23 cellular contexts compared by ENCODE assay signal in genomic region chr9:33695856-33696255, GRCh38.
DNase-seq lines count a peak whose midpoint lies in the region; ATAC-seq and TF ChIP-seq lines count a peak whose summit lies in the region.
"Had no signal": no experiment of that assay in that cellular context is flagged by ENCODE, and none has a peak within 500 bp of the region (broad histone marks: within the 10 kb centered on the region; RNA-seq: fewer than 3 reads in every experiment).

No MANE protein-coding gene starts in this region.

- H3K27me3 ChIP-seq in GM23338 (ENCODE audit: insufficient read depth) = no peaks in the 10 kb centered on the region; the same call in 1 of the 2 replicates
- H3K27me3 ChIP-seq: BE2C, BLaER1 had no signal

- no peaks in the 10 kb centered on the region for H4K20me1 ChIP-seq in GM23338 (replicated peaks; ENCODE audit: insufficient read depth)
- H4K20me1 ChIP-seq: BLaER1 had no signal

- no peaks in the 10 kb centered on the region for H3K79me2 ChIP-seq in GM23338 (replicated peaks; ENCODE audit: insufficient read depth)

- H3K27me3 Mint-ChIP-seq in GM23338 (ENCODE audit: insufficient read depth, low read depth, poor library complexity) = no peaks in the 10 kb centered on the region

- no peak for ATAC-seq in GM23338
- ATAC-seq: GM12878 had no signal

- no peak overlapping the region for H3K4me3 ChIP-seq in GM23338
- no peak overlapping the region for H3K4me3 ChIP-seq in Jurkat, Clone E6-1 (ENCODE audit: low read length)
- H3K4me3 ChIP-seq: BLaER1, GM12878 had no signal

- no peaks in the 10 kb centered on the region for H3K36me3 ChIP-seq in GM23338 (ENCODE audit: insufficient read depth)
- H3K36me3 ChIP-seq: BE2C, BLaER1 had no signal

- no peak overlapping the region for H3K27ac ChIP-seq in GM23338 (ENCODE audit: low read depth)
- H3K27ac ChIP-seq: BLaER1 had no signal

- no peaks in the 10 kb centered on the region for H3K36me3 Mint-ChIP-seq in GM23338 (ENCODE audit: low read depth)
- H3K36me3 Mint-ChIP-seq: CD14-positive monocyte; CD4-positive, alpha-beta memory T cell; CD4-positive, CD25-positive, alpha-beta regulatory T cell had no signal

- H3K4me1 ChIP-seq in GM23338 (ENCODE audit: insufficient read depth) = peaks cover 5% of the 10 kb centered on the region; the same call in 1 of the 2 replicates
- H3K4me1 ChIP-seq: BE2C, BLaER1 had no signal

- H3K9me2 ChIP-seq in GM23338 (ENCODE audit: insufficient read depth) = 0 out of 2 replicates have a peak, but pooled peaks cover 5% of the 10 kb centered on the region

- H3K4me2 ChIP-seq in GM23338 = no peak overlapping the region
- H3K4me2 ChIP-seq: BLaER1 had no signal

- H3K27ac Mint-ChIP-seq in GM23338 = no peak overlapping the region
- H3K27ac Mint-ChIP-seq: CD4-positive, alpha-beta memory T cell; CD4-positive, CD25-positive, alpha-beta regulatory T cell had no signal

- H3F3A ChIP-seq in GM23338 (replicated peaks; ENCODE audit: low read depth) = no peaks in the 10 kb centered on the region

- peak overlapping the region; percentile 23; the same call in 1 of the 2 replicates for H2AFZ ChIP-seq in GM23338

- no peak overlapping the region for H3K4me3 Mint-ChIP-seq in GM23338
- H3K4me3 Mint-ChIP-seq: CD14-positive monocyte; CD4-positive, alpha-beta memory T cell; CD4-positive, CD25-positive, alpha-beta regulatory T cell; CD8-positive, alpha-beta memory T cell had no signal

- H3K9me3 Mint-ChIP-seq in GM23338 = no peaks in the 10 kb centered on the region
- H3K9me3 Mint-ChIP-seq: CD4-positive, alpha-beta memory T cell; CD4-positive, CD25-positive, alpha-beta regulatory T cell; CD8-positive, alpha-beta memory T cell had no signal

- peaks cover 12% of the 10 kb centered on the region for H3K4me1 Mint-ChIP-seq in GM23338

- no peak for TF ChIP-seq CTCF in GM23338 (conservative IDR thresholded peaks at IDR 0.05; ENCODE audit: low read depth in 2 of 2)

- DNase-seq in NCI-H2171 treated with DMSO at 0.1 percent for 48 hours (lab: John Stamatoyannopoulos, UW) (peak; percentile 10), NCI-H2171 (lab: John Stamatoyannopoulos, UW) (no peak), GM23338 (ENCODE audit: low spot score) (no peak)
- peak; percentile 62 for DNase-seq in Jurkat, Clone E6-1 (ENCODE audit: low read depth, low spot score)
- no peak for DNase-seq in stimulated activated CD4-positive, alpha-beta T cell treated with anti-CD3 and anti-CD28 coated beads, Interleukin-2, amount 100 ng/mL, for 24 hours
- DNase-seq: 8988T; ACHN; BE2C; C1 segment of cervical spinal cord; CD4-positive, alpha-beta memory T cell; CD4-positive, CD25-positive, alpha-beta regulatory T cell; CD8-positive, alpha-beta memory T cell; COR-L47; DMS 273 treated with DMSO at 0.1 percent for 48 hours; DMS153; DMS53; DMS79; DND-41; EL; GDM1 had no signal

TF ChIP-seq in GM23338, 12 proteins besides CTCF, POLR2A, EP300 and RAD21:
- no peak for TF ChIP-seq ZNF331 (CRISPR knock-in tag; IDR thresholded peaks at IDR 0.05; ENCODE audit: low read depth)
- no peak for TF ChIP-seq POLR2AphosphoS5 (IDR thresholded peaks at IDR 0.05; ENCODE audit: low read depth)

Comparison
In these comparisons a context has a peak if more than half of its experiments do, and no peak if none do; other contexts are left out.
1. DNase-seq: peak in NCI-H2171 treated with DMSO at 0.1 percent for 48 hours (single experiment) and Jurkat, Clone E6-1 (single experiment); none in NCI-H2171 (single experiment), GM23338 (single experiment) and stimulated activated CD4-positive, alpha-beta T cell treated with anti-CD3 and anti-CD28 coated beads, Interleukin-2, amount 100 ng/mL, for 24 hours (0 of 2).